ENCODE assay signal across 2 cellular contexts in genomic region chr2:116491292-116491691, GRCh38.
A peak's percentile ranks its signal among the peaks of the same experiment; 100 is the strongest.
TF ChIP-seq lines count a peak whose summit lies in the region.

No MANE protein-coding gene starts in this region.

TF ChIP-seq in HepG2, 621 proteins besides CTCF, POLR2A, EP300 and RAD21 (continued from another document):
- TF ChIP-seq IKZF4 (CRISPR knock-in tag; IDR thresholded peaks at IDR 0.05; ENCODE audit: borderline replicate concordance, low read depth, not compliant biosample characterization), result no peak

TF ChIP-seq in K562, 482 proteins besides CTCF, POLR2A, EP300 and RAD21 (continued from another document):
- no peak for TF ChIP-seq ATF6 (CRISPR knock-in tag; IDR thresholded peaks at IDR 0.05)
- no peak for TF ChIP-seq SREBF1 (IDR thresholded peaks at IDR 0.05; ENCODE audit: borderline replicate concordance, low read depth, low read length)
- TF ChIP-seq MED1 (CRISPR knock-in tag; IDR thresholded peaks at IDR 0.05; ENCODE audit: borderline replicate concordance), result no peak
- TF ChIP-seq TEAD4 (IDR thresholded peaks at IDR 0.05; ENCODE audit: low read length), result no peak
- TF ChIP-seq TEAD4 (CRISPR knock-in tag; IDR thresholded peaks at IDR 0.05; ENCODE audit: borderline replicate concordance), result no peak
- no peak for TF ChIP-seq MTA3 (IDR thresholded peaks at IDR 0.05; ENCODE audit: borderline replicate concordance)
- TF ChIP-seq RB1 (IDR thresholded peaks at IDR 0.05; ENCODE audit: low read depth), result no peak
- peak; percentile 98 for TF ChIP-seq MAFK (IDR thresholded peaks at IDR 0.05; ENCODE audit: low read length)
- peak; percentile 95 for TF ChIP-seq MAFF (IDR thresholded peaks at IDR 0.05; ENCODE audit: low read length)
- TF ChIP-seq NR4A1 (CRISPR knock-in tag; IDR thresholded peaks at IDR 0.05), result no peak
- TF ChIP-seq NR4A1 (tag; IDR thresholded peaks at IDR 0.05), result no peak
- TF ChIP-seq ZNF316 (IDR thresholded peaks at IDR 0.05), result peak; percentile 93
- peak; percentile 91 for TF ChIP-seq C11orf30 (IDR thresholded peaks at IDR 0.05; ENCODE audit: low read depth)
- TF ChIP-seq CEBPG (CRISPR knock-in tag; IDR thresholded peaks at IDR 0.05), result no peak
- TF ChIP-seq CEBPG (tag; conservative IDR thresholded peaks at IDR 0.05 in 1 of 2, IDR thresholded peaks at IDR 0.05 in 1 of 2), result no peak
- TF ChIP-seq MAFG (tag; conservative IDR thresholded peaks at IDR 0.05), result peak; percentile 92
